Comparison of ENCODE assay signal across 8 cellular contexts in the genomic region with DNA sequence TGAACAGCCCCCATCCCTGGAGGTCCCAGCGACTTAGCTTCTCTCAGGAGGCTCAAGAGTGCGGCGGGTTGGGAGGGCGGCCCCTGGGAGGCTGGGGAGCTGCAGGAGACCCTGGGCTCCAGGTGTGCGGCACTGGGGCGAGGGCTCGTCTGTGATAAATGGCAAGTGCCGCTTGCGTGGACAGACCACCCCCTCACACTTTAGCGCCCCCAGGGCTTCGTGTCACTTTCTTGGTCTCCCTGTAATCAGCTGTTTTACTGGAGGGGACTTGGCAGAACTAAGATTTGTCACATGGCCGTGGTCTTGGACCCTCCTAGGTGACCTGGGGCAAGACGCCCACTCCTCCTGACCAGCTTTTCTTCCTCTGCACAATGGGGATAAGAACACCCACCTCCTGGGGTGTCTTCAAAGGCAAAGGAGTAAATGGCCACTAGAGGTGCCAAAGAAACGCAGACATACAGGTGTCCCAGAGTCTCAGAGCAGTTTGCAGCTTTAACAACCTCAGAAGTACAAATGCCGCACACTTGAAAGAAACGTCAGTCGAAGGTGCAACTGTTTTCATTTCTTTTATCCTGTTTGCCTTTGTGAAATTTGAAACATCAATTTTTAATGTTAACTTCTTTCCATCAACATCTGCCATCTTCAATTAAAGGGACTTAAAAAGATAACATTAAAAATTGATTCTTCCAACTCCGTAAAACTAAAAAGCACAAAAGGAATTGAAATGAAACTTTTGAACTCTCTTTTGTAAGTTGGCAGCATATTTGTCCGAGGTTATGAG.
DNase-seq lines count a peak whose midpoint lies in the region; ATAC-seq and TF ChIP-seq lines count a peak whose summit lies in the region.

No MANE protein-coding gene starts in this region.

- H3K27ac ChIP-seq in parathyroid adenoma: peak overlapping the region; percentile 89

- H3K4me3 ChIP-seq in fibroblast of mammary gland (ENCODE audit: control insufficient read depth, low read depth, low read length) (peak overlapping the region; percentile 73), parathyroid adenoma (ENCODE audit: low read depth, low read length) (peak overlapping the region; percentile 74)

- H3K4me1 ChIP-seq in parathyroid adenoma: peaks cover 13% of the 10 kb centered on the region

- H3K27me3 Mint-ChIP-seq in T-helper 1 cell treated with Interleukin-12 subunit alpha and Interleukin-12 subunit beta and Interleukin-4 antibody, amounts not matched to agents 30 μg/mL and 1 μg/mL, for 36 hours (ENCODE audit: low read depth): peaks cover 9% of the 10 kb centered on the region

- H3K27me3 ChIP-seq in parathyroid adenoma (ENCODE audit: control insufficient read depth, insufficient read depth, low read length): no peaks in the 10 kb centered on the region

- H3K4me3 Mint-ChIP-seq in T-helper 1 cell treated with Interleukin-12 subunit alpha and Interleukin-12 subunit beta and Interleukin-4 antibody, amounts not matched to agents 30 μg/mL and 1 μg/mL, for 36 hours: peak overlapping the region; percentile 69

- ATAC-seq in GM21515 (IDR thresholded peaks at IDR 0.05; ENCODE audit: unreplicated experiment): no peak

- no peaks in the 10 kb centered on the region for H3K9me3 ChIP-seq in parathyroid adenoma (ENCODE audit: control insufficient read depth, low read length)

- no peaks in the 10 kb centered on the region for H3K9me3 Mint-ChIP-seq in T-helper 1 cell treated with Interleukin-12 subunit alpha and Interleukin-12 subunit beta and Interleukin-4 antibody, amounts not matched to agents 30 μg/mL and 1 μg/mL, for 36 hours

- DNase-seq in NCI-H2171 treated with DMSO at 0.1 percent for 48 hours (lab: John Stamatoyannopoulos, UW) (peak; percentile 66), NCI-H2171 (lab: John Stamatoyannopoulos, UW) (no peak), HS-5 (ENCODE audit: low read depth) (peak; percentile 1), fibroblast of mammary gland (ENCODE audit: low read depth) (peak; percentile 30), Ammon's horn (ENCODE audit: low spot score) (no peak)

- no peaks in the 10 kb centered on the region for H3K36me3 Mint-ChIP-seq in T-helper 1 cell treated with Interleukin-12 subunit alpha and Interleukin-12 subunit beta and Interleukin-4 antibody, amounts not matched to agents 30 μg/mL and 1 μg/mL, for 36 hours (ENCODE audit: low read depth)

- H3K79me2 ChIP-seq in parathyroid adenoma: no peaks in the 10 kb centered on the region

- peaks cover 6% of the 10 kb centered on the region for H3K4me1 Mint-ChIP-seq in T-helper 1 cell treated with Interleukin-12 subunit alpha and Interleukin-12 subunit beta and Interleukin-4 antibody, amounts not matched to agents 30 μg/mL and 1 μg/mL, for 36 hours (ENCODE audit: low read depth)

- peak overlapping the region; percentile 88 for H2AFZ ChIP-seq in parathyroid adenoma

- peak overlapping the region; percentile 57 for H3K27ac Mint-ChIP-seq in T-helper 1 cell treated with Interleukin-12 subunit alpha and Interleukin-12 subunit beta and Interleukin-4 antibody, amounts not matched to agents 30 μg/mL and 1 μg/mL, for 36 hours

- TF ChIP-seq CTCF in fibroblast of mammary gland (conservative IDR thresholded peaks at IDR 0.05; ENCODE audit: control insufficient read depth, insufficient read depth, low read depth, low read length) (peak; percentile 55), parathyroid adenoma (IDR thresholded peaks at IDR 0.05) (peak; percentile 50)

- H3K36me3 ChIP-seq in parathyroid adenoma (ENCODE audit: control insufficient read depth, insufficient read depth, low read length): no peaks in the 10 kb centered on the region

- peak overlapping the region; percentile 95 for H3K4me2 ChIP-seq in parathyroid adenoma (ENCODE audit: low read length)

- peak overlapping the region; percentile 15 for H3K9ac ChIP-seq in parathyroid adenoma

Comparison
In these comparisons a context has a peak if more than half of its experiments do, and no peak if none do; other contexts are left out.
1. DNase-seq: peak in NCI-H2171 treated with DMSO at 0.1 percent for 48 hours (single experiment), HS-5 (single experiment) and fibroblast of mammary gland (single experiment); none in NCI-H2171 (single experiment) and Ammon's horn (single experiment).